In the genomic region with DNA sequence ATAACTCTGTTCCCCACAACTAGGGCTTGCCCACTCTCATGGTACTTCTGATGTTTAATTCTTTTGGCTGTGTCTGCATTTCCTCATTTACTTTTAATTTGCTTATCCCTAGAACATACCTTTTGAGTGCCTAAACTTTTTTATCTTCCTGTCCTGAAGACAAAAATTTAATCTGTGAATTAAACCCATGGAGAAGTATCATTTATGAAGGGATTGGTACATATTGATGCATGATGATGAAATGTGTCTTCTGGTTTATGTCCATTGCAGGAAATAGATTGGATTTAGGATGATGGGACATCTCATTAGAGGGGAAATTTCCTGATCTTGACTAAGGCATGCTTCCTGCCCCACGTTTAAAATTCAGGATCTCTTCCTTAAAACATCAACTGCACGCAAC, we compare ENCODE assay signal across 20 cellular contexts.
DNase-seq lines count a peak whose midpoint lies in the region; ATAC-seq and TF ChIP-seq lines count a peak whose summit lies in the region.
"Had no signal": no experiment of that assay in that cellular context is flagged by ENCODE, and none has a peak within 500 bp of the region (broad histone marks: within the 10 kb centered on the region; RNA-seq: fewer than 3 reads in every experiment).

No MANE protein-coding gene starts in this region.

- H3K4ac ChIP-seq in trophoblast cell (ENCODE audit: low read depth, low read length) = no peak overlapping the region

- peak overlapping the region; percentile 20 for H4K91ac ChIP-seq in trophoblast cell (ENCODE audit: low read depth, low read length)

- H3K27me3 ChIP-seq in AG04450 (ENCODE audit: control insufficient read depth, insufficient read depth, low read length) (no peaks in the 10 kb centered on the region), SJSA1 (replicated peaks) (no peaks in the 10 kb centered on the region), trophoblast cell (ENCODE audit: insufficient read depth, low read length) (no peaks in the 10 kb centered on the region)
- H3K27me3 ChIP-seq: cardiac muscle cell, dorsolateral prefrontal cortex, heart left ventricle, ovary had no signal

- no peak overlapping the region for H4K12ac ChIP-seq in trophoblast cell (ENCODE audit: low read depth, low read length)

- H3K14ac ChIP-seq in trophoblast cell (ENCODE audit: low read length) = no peak overlapping the region

- CTCF ChIA-PET in AG04450 (lab: Charles Lee) = interaction anchor here (0.6 to 1.2 kb wide), 2 partner anchors 18 to 207 kb away, joined by 3 read pairs; no protein-coding TSS in a partner anchor

- peak overlapping the region; percentile 86 for H3K27ac ChIP-seq in AG04450 (ENCODE audit: low read depth, low read length)
- peak overlapping the region; percentile 98 for H3K27ac ChIP-seq in SJSA1
- H3K27ac ChIP-seq in trophoblast cell (ENCODE audit: low read depth, low read length) = peak overlapping the region; percentile 47
- H3K27ac ChIP-seq: cardiac muscle cell had no signal

- no peak for TF ChIP-seq CTCF in AG04450 (IDR thresholded peaks at IDR 0.05; ENCODE audit: low read depth, low read length)

- POLR2A ChIA-PET in AG04450 (lab: Yijun Ruan, JAX) = interaction anchor here (0.5 to 1.1 kb wide), 2 partner anchors 170 to 226 kb away, joined by 3 to 4 read pairs; no protein-coding TSS in a partner anchor

- no peak overlapping the region for H3K23ac ChIP-seq in trophoblast cell (ENCODE audit: low read length)

- H3K4me2 ChIP-seq in trophoblast cell (ENCODE audit: low read length) = no peak overlapping the region

- no peak for ATAC-seq in GM19467 (IDR thresholded peaks at IDR 0.05; ENCODE audit: unreplicated experiment)
- ATAC-seq in HG02623 (IDR thresholded peaks at IDR 0.05; ENCODE audit: unreplicated experiment) = no peak

- no peak overlapping the region for H2BK5ac ChIP-seq in trophoblast cell (ENCODE audit: low read depth, low read length, poor library complexity)

- peak overlapping the region; percentile 41 for H2BK120ac ChIP-seq in trophoblast cell (ENCODE audit: insufficient read depth, low read length, poor library complexity)

- H3K18ac ChIP-seq in trophoblast cell (ENCODE audit: low read length) = no peak overlapping the region

- H3K9me3 ChIP-seq in AG04450 (ENCODE audit: control insufficient read depth, insufficient read depth, low read length) = no peaks in the 10 kb centered on the region
- no peaks in the 10 kb centered on the region for H3K9me3 ChIP-seq in SJSA1 (replicated peaks)
- no peaks in the 10 kb centered on the region for H3K9me3 ChIP-seq in trophoblast cell (ENCODE audit: insufficient read depth, low read depth, low read length)
- H3K9me3 ChIP-seq: heart left ventricle, ovary had no signal

- DNase-seq in AG04450 (ENCODE audit: low read depth, low spot score) (no peak), SJSA1 (ENCODE audit: low read depth in 1 of 2, low spot score in 2 of 2) (no peak), fibroblast of peridontal ligament (ENCODE audit: extremely low read depth) (peak; percentile 39), trophoblast cell (no peak), islet precursor cell (no peak), NCI-H748 treated with DMSO at 0.1 percent for 48 hours (lab: John Stamatoyannopoulos, UW) (no peak)
- DNase-seq: ACHN; activated CD4-positive, alpha-beta T cell treated with anti-CD3 and anti-CD28 coated beads for 48 hours; DMS153; dorsolateral prefrontal cortex; heart left ventricle; Karpas-422; naive B cell; NCI-H1092 treated with DMSO at 0.1 percent for 48 hours; NCI-H2029 treated with DMSO at 0.1 percent for 48 hours; ovary; stimulated activated CD4-positive, alpha-beta T cell treated with anti-CD3 and anti-CD28 coated beads, Interleukin-4, amount 100 ng/mL, for 1 hour had no signal

- WGBS in trophoblast cell (ENCODE audit: extremely low coverage, insufficient coverage, insufficient read length) = no CpG with 5 or more reads among the region's 2 CpGs

- peaks cover 13% of the 10 kb centered on the region for H3K79me2 ChIP-seq in trophoblast cell (ENCODE audit: control insufficient read depth, insufficient read depth, low read length, poor library complexity)

- H2AK5ac ChIP-seq in trophoblast cell (ENCODE audit: low read length) = peak overlapping the region; percentile 49

- peaks cover 8% of the 10 kb centered on the region for H3K36me3 ChIP-seq in SJSA1
- peaks cover 1 to 4% of the 10 kb centered on the region in 2 experiments for H3K36me3 ChIP-seq in trophoblast cell (ENCODE audit: control insufficient read depth in 1 of 2, insufficient read depth in 2 of 2, low read length in 2 of 2)
- H3K36me3 ChIP-seq: ovary had no signal

- H3K9ac ChIP-seq in trophoblast cell (ENCODE audit: low read length) = no peak overlapping the region

- no peak overlapping the region for H2AFZ ChIP-seq in trophoblast cell (ENCODE audit: insufficient read depth, low read length, poor library complexity)

- H2BK12ac ChIP-seq in trophoblast cell (ENCODE audit: low read length) = peak overlapping the region; percentile 37

- peaks cover 61% of the 10 kb centered on the region for H3K79me1 ChIP-seq in trophoblast cell (ENCODE audit: low read length)

- H3K4me1 ChIP-seq in SJSA1 (replicated peaks) (peaks cover 79% of the 10 kb centered on the region), trophoblast cell (ENCODE audit: control insufficient read depth in 1 of 2, insufficient read depth in 2 of 2, low read length in 2 of 2) (peaks cover 31 to 40% of the 10 kb centered on the region in 2 experiments)

- H3K4me3 ChIP-seq in AG04450 (ENCODE audit: low read depth, low read length) (no peak overlapping the region), SJSA1 (no peak overlapping the region), trophoblast cell (ENCODE audit: low read depth, low read length) (no peak overlapping the region)
- H3K4me3 ChIP-seq: cardiac muscle cell, dorsolateral prefrontal cortex, heart left ventricle, ovary had no signal

- no peak overlapping the region for H4K8ac ChIP-seq in trophoblast cell (ENCODE audit: low read depth, low read length)

Comparison
In these comparisons a context has a peak if more than half of its experiments do, and no peak if none do; other contexts are left out.
1. H3K27ac ChIP-seq: peak in every context shown above with its lines; median percentile 98 in SJSA1; 86 in AG04450; 47 in trophoblast cell.